1 cellular context compared by ENCODE assay signal in the genomic region with DNA sequence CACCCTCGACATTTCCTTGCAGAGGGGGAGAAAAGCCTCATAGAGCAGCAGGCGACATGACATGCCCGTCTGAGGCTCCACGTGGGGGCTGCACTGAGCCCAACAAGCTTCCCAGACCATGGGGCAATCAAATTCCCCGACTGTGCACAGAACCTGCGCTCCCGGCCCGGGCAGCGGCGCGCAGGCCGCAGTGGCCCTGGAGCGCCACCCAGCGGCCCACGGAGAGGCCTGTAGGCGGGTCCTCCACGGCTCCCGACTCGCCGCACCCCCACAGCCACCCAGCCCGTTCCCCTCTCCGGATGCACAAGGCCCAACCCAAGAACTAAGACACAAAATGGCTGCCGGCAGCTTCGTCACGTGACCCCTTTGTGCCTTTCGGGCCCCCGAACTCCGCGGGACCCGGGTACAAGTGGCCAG.
A peak's percentile ranks its signal among the peaks of the same experiment; 100 is the strongest.
TF ChIP-seq lines count a peak whose summit lies in the region.

No MANE protein-coding gene starts in this region.

TF ChIP-seq in HepG2, 621 proteins besides CTCF, POLR2A, EP300 and RAD21 (continued from another document and continues in another):
- TF ChIP-seq, protein P1, sequence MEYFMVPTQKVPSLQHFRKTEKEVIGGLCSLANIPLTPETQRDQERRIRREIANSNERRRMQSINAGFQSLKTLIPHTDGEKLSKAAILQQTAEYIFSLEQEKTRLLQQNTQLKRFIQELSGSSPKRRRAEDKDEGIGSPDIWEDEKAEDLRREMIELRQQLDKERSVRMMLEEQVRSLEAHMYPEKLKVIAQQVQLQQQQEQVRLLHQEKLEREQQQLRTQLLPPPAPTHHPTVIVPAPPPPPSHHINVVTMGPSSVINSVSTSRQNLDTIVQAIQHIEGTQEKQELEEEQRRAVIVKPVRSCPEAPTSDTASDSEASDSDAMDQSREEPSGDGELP (IDR thresholded peaks at IDR 0.05; ENCODE audit: borderline replicate concordance, low read depth) = peak; percentile 63; the same call in 1 of the 2 replicates
- TF ChIP-seq, protein P2, sequence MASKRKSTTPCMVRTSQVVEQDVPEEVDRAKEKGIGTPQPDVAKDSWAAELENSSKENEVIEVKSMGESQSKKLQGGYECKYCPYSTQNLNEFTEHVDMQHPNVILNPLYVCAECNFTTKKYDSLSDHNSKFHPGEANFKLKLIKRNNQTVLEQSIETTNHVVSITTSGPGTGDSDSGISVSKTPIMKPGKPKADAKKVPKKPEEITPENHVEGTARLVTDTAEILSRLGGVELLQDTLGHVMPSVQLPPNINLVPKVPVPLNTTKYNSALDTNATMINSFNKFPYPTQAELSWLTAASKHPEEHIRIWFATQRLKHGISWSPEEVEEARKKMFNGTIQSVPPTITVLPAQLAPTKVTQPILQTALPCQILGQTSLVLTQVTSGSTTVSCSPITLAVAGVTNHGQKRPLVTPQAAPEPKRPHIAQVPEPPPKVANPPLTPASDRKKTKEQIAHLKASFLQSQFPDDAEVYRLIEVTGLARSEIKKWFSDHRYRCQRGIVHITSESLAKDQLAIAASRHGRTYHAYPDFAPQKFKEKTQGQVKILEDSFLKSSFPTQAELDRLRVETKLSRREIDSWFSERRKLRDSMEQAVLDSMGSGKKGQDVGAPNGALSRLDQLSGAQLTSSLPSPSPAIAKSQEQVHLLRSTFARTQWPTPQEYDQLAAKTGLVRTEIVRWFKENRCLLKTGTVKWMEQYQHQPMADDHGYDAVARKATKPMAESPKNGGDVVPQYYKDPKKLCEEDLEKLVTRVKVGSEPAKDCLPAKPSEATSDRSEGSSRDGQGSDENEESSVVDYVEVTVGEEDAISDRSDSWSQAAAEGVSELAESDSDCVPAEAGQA (IDR thresholded peaks at IDR 0.05; ENCODE audit: low read depth) = peak; percentile 85
- TF ChIP-seq, protein P2 (CRISPR knock-in tag; IDR thresholded peaks at IDR 0.05; ENCODE audit: borderline replicate concordance) = no peak
- TF ChIP-seq HNF4A (CRISPR knock-in tag; IDR thresholded peaks at IDR 0.05) (peak; percentile 31; the same call in 1 of the 2 replicates), KAT8 (CRISPR knock-in tag; IDR thresholded peaks at IDR 0.05) (peak; percentile 95), ZNF484 (CRISPR knock-in tag; IDR thresholded peaks at IDR 0.05; ENCODE audit: borderline replicate concordance, low read depth) (no peak), ZNF850 (CRISPR knock-in tag; conservative IDR thresholded peaks at IDR 0.05) (0 out of 2 replicates have a peak, but pooled peaks have one; percentile 68), ZNF766 (CRISPR knock-in tag; IDR thresholded peaks at IDR 0.05; ENCODE audit: borderline replicate concordance) (peak; percentile 38; the same call in 1 of the 2 replicates), ZNF567 (CRISPR knock-in tag; IDR thresholded peaks at IDR 0.05; ENCODE audit: borderline replicate concordance) (peak; percentile 78; the same call in 1 of the 2 replicates), WIZ (CRISPR knock-in tag; IDR thresholded peaks at IDR 0.05) (peak; percentile 67; the same call in 1 of the 2 replicates), JUND (CRISPR knock-in tag; IDR thresholded peaks at IDR 0.05) (peak; percentile 11; the same call in 1 of the 2 replicates), AGO2 (optimal IDR thresholded peaks at IDR 0.05; ENCODE audit: low read depth, low read length) (peak; percentile 80), ARNT2 (CRISPR knock-in tag; IDR thresholded peaks at IDR 0.05; ENCODE audit: low read depth) (no peak), ZNF121 (CRISPR knock-in tag; IDR thresholded peaks at IDR 0.05) (peak; percentile 46; the same call in 1 of the 2 replicates), KDM5A (IDR thresholded peaks at IDR 0.05; ENCODE audit: borderline replicate concordance, low read length) (no peak; the same call in 1 of the 2 replicates), RAD51 (IDR thresholded peaks at IDR 0.05; ENCODE audit: borderline replicate concordance) (peak; percentile 97), MAFK (conservative IDR thresholded peaks at IDR 0.05 in 1 of 2, IDR thresholded peaks at IDR 0.05 in 1 of 2; ENCODE audit: low read length in 2 of 2) (no peak), ZNF225 (CRISPR knock-in tag; IDR thresholded peaks at IDR 0.05) (no peak; the same call in 1 of the 2 replicates), PHF21A (CRISPR knock-in tag; IDR thresholded peaks at IDR 0.05) (peak; percentile 92), KDM3A (CRISPR knock-in tag; IDR thresholded peaks at IDR 0.05; ENCODE audit: low read depth) (peak; percentile 93), ZNF747 (CRISPR knock-in tag; IDR thresholded peaks at IDR 0.05; ENCODE audit: borderline replicate concordance) (0 out of 2 replicates have a peak, but pooled peaks have one; percentile 30), RFX3 (CRISPR knock-in tag; IDR thresholded peaks at IDR 0.05) (no peak), ZNF552 (CRISPR knock-in tag; IDR thresholded peaks at IDR 0.05; ENCODE audit: borderline replicate concordance) (0 out of 2 replicates have a peak, but pooled peaks have one; percentile 40), PHF20 (CRISPR knock-in tag; IDR thresholded peaks at IDR 0.05) (peak; percentile 68), TAF1 (CRISPR knock-in tag; IDR thresholded peaks at IDR 0.05) (no peak), ASH2L (IDR thresholded peaks at IDR 0.05; ENCODE audit: insufficient read length, low read depth, low read length) (peak; percentile 30), HNRNPUL1 (IDR thresholded peaks at IDR 0.05; ENCODE audit: low read depth, low read length) (0 out of 2 replicates have a peak, but pooled peaks have one; percentile 48), ZFX (CRISPR knock-in tag; IDR thresholded peaks at IDR 0.05; ENCODE audit: low read depth) (peak; percentile 85)
- TF ChIP-seq, protein P3, sequence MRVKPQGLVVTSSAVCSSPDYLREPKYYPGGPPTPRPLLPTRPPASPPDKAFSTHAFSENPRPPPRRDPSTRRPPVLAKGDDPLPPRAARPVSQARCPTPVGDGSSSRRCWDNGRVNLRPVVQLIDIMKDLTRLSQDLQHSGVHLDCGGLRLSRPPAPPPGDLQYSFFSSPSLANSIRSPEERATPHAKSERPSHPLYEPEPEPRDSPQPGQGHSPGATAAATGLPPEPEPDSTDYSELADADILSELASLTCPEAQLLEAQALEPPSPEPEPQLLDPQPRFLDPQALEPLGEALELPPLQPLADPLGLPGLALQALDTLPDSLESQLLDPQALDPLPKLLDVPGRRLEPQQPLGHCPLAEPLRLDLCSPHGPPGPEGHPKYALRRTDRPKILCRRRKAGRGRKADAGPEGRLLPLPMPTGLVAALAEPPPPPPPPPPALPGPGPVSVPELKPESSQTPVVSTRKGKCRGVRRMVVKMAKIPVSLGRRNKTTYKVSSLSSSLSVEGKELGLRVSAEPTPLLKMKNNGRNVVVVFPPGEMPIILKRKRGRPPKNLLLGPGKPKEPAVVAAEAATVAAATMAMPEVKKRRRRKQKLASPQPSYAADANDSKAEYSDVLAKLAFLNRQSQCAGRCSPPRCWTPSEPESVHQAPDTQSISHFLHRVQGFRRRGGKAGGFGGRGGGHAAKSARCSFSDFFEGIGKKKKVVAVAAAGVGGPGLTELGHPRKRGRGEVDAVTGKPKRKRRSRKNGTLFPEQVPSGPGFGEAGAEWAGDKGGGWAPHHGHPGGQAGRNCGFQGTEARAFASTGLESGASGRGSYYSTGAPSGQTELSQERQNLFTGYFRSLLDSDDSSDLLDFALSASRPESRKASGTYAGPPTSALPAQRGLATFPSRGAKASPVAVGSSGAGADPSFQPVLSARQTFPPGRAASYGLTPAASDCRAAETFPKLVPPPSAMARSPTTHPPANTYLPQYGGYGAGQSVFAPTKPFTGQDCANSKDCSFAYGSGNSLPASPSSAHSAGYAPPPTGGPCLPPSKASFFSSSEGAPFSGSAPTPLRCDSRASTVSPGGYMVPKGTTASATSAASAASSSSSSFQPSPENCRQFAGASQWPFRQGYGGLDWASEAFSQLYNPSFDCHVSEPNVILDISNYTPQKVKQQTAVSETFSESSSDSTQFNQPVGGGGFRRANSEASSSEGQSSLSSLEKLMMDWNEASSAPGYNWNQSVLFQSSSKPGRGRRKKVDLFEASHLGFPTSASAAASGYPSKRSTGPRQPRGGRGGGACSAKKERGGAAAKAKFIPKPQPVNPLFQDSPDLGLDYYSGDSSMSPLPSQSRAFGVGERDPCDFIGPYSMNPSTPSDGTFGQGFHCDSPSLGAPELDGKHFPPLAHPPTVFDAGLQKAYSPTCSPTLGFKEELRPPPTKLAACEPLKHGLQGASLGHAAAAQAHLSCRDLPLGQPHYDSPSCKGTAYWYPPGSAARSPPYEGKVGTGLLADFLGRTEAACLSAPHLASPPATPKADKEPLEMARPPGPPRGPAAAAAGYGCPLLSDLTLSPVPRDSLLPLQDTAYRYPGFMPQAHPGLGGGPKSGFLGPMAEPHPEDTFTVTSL (CRISPR knock-in tag; IDR thresholded peaks at IDR 0.05; ENCODE audit: borderline replicate concordance) = peak; percentile 71; the same call in 1 of the 2 replicates
- TF ChIP-seq, protein P4, sequence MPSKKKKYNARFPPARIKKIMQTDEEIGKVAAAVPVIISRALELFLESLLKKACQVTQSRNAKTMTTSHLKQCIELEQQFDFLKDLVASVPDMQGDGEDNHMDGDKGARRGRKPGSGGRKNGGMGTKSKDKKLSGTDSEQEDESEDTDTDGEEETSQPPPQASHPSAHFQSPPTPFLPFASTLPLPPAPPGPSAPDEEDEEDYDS (CRISPR knock-in tag; IDR thresholded peaks at IDR 0.05) = peak; percentile 55; the same call in 1 of the 2 replicates
- TF ChIP-seq, protein P5, sequence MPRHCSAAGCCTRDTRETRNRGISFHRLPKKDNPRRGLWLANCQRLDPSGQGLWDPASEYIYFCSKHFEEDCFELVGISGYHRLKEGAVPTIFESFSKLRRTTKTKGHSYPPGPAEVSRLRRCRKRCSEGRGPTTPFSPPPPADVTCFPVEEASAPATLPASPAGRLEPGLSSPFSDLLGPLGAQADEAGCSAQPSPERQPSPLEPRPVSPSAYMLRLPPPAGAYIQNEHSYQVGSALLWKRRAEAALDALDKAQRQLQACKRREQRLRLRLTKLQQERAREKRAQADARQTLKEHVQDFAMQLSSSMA (CRISPR knock-in tag; IDR thresholded peaks at IDR 0.05) = peak; percentile 37; the same call in 1 of the 2 replicates
- TF ChIP-seq, protein P6, sequence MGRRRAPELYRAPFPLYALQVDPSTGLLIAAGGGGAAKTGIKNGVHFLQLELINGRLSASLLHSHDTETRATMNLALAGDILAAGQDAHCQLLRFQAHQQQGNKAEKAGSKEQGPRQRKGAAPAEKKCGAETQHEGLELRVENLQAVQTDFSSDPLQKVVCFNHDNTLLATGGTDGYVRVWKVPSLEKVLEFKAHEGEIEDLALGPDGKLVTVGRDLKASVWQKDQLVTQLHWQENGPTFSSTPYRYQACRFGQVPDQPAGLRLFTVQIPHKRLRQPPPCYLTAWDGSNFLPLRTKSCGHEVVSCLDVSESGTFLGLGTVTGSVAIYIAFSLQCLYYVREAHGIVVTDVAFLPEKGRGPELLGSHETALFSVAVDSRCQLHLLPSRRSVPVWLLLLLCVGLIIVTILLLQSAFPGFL (CRISPR knock-in tag; IDR thresholded peaks at IDR 0.05) = no peak
- TF ChIP-seq, protein P7, sequence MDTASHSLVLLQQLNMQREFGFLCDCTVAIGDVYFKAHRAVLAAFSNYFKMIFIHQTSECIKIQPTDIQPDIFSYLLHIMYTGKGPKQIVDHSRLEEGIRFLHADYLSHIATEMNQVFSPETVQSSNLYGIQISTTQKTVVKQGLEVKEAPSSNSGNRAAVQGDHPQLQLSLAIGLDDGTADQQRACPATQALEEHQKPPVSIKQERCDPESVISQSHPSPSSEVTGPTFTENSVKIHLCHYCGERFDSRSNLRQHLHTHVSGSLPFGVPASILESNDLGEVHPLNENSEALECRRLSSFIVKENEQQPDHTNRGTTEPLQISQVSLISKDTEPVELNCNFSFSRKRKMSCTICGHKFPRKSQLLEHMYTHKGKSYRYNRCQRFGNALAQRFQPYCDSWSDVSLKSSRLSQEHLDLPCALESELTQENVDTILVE (CRISPR knock-in tag; IDR thresholded peaks at IDR 0.05) = 0 out of 2 replicates have a peak, but pooled peaks have one; percentile 37
- TF ChIP-seq, protein P8, sequence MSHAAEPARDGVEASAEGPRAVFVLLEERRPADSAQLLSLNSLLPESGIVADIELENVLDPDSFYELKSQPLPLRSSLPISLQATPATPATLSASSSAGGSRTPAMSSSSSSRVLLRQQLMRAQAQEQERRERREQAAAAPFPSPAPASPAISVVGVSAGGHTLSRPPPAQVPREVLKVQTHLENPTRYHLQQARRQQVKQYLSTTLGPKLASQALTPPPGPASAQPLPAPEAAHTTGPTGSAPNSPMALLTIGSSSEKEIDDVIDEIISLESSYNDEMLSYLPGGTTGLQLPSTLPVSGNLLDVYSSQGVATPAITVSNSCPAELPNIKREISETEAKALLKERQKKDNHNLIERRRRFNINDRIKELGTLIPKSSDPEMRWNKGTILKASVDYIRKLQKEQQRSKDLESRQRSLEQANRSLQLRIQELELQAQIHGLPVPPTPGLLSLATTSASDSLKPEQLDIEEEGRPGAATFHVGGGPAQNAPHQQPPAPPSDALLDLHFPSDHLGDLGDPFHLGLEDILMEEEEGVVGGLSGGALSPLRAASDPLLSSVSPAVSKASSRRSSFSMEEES (CRISPR knock-in tag; IDR thresholded peaks at IDR 0.05) = peak; percentile 91
- TF ChIP-seq, protein P9, sequence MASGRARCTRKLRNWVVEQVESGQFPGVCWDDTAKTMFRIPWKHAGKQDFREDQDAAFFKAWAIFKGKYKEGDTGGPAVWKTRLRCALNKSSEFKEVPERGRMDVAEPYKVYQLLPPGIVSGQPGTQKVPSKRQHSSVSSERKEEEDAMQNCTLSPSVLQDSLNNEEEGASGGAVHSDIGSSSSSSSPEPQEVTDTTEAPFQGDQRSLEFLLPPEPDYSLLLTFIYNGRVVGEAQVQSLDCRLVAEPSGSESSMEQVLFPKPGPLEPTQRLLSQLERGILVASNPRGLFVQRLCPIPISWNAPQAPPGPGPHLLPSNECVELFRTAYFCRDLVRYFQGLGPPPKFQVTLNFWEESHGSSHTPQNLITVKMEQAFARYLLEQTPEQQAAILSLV (CRISPR knock-in tag; IDR thresholded peaks at IDR 0.05; ENCODE audit: borderline replicate concordance) = peak; percentile 60; the same call in 1 of the 2 replicates
- TF ChIP-seq, protein P10, sequence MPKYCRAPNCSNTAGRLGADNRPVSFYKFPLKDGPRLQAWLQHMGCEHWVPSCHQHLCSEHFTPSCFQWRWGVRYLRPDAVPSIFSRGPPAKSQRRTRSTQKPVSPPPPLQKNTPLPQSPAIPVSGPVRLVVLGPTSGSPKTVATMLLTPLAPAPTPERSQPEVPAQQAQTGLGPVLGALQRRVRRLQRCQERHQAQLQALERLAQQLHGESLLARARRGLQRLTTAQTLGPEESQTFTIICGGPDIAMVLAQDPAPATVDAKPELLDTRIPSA (CRISPR knock-in tag; IDR thresholded peaks at IDR 0.05; ENCODE audit: borderline replicate concordance) = no peak; the same call in 1 of the 2 replicates
